In the genomic region with DNA sequence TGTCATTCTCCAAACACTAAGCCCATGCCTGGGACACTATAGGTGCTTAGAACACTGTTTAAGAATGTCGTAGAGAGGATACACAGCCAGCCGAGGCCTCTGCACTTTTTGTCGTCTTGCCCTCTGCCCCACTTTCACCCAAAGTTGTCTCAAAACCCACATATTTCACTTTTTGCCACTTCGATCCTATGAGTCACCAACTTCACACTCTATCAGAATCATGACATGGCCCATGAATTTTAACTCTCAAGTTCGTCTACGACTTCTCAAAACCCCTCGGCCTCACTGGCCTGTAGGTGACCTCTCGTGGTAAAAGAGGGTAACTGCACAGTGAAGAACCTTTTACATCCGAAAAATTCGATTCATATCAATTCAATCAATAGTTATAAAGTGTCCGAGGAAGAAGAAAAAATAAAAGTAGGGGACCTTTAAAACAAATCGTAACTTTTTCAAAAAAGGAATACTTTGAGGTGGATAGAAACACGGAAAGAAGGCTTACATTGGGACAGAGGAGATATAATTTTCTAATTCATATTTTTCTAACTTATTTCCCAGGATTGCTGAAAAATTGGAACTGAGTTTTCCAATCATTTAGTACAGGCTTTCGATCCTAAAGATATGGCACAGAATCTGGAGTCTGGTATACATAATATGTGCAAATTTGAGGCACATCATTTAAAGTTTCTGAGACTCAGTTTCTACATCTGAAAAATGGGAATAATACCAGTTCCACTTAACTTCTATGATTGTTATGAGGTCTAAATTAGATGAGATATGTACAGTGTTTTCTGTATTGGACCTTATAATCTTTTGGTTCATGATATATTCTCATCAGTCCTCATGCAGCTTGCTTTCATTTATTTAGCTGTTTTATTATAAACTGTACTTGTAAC, we compare ENCODE assay signal across 8 cellular contexts.
A peak's percentile ranks its signal among the peaks of the same experiment; 100 is the strongest.
DNase-seq lines count a peak whose midpoint lies in the region; ATAC-seq and TF ChIP-seq lines count a peak whose summit lies in the region.

No MANE protein-coding gene starts in this region.

- in situ Hi-C loops in GM13977 (cut with MboI; ENCODE audit: low pct_unique_long_range_greater_than_20kb, low sequenced_read_pairs, unreplicated experiment): no loop called here

- H3K27ac ChIP-seq in BLaER1 treated with 17β-estradiol and CSF1 and Interleukin-3, amounts not matched to agents 10 nM and 100 nM: no peak overlapping the region
- H3K27ac ChIP-seq in foreskin keratinocyte: no peak overlapping the region
- no peak overlapping the region for H3K27ac ChIP-seq in parathyroid adenoma

- no peaks in the 10 kb centered on the region for H3K9me3 Mint-ChIP-seq in WTC11
- no peaks in the 10 kb centered on the region for H3K9me3 Mint-ChIP-seq in activated CD8-positive, alpha-beta memory T cell treated with anti-CD3 and anti-CD28 coated beads, Interleukin-2, amount 10 ng/mL, durations not matched to agents 7 days and 5 days (ENCODE audit: low read depth)

- H3K4me1 Mint-ChIP-seq in WTC11: peaks cover 9% of the 10 kb centered on the region
- H3K4me1 Mint-ChIP-seq in activated CD8-positive, alpha-beta memory T cell treated with anti-CD3 and anti-CD28 coated beads, Interleukin-2, amount 10 ng/mL, durations not matched to agents 7 days and 5 days: peaks cover 1% of the 10 kb centered on the region

- H3K36me3 Mint-ChIP-seq in WTC11: no peaks in the 10 kb centered on the region
- H3K36me3 Mint-ChIP-seq in activated CD8-positive, alpha-beta memory T cell treated with anti-CD3 and anti-CD28 coated beads, Interleukin-2, amount 10 ng/mL, durations not matched to agents 7 days and 5 days: no peaks in the 10 kb centered on the region

- peaks cover 0 to 7% (median 0%) of the 10 kb centered on the region in 11 experiments; a peak in 2 of 22 replicates for H3K36me3 ChIP-seq in BLaER1 treated with 17β-estradiol and CSF1 and Interleukin-3, amounts not matched to agents 10 nM and 100 nM
- no peaks in the 10 kb centered on the region for H3K36me3 ChIP-seq in parathyroid adenoma (ENCODE audit: control insufficient read depth, insufficient read depth, low read length)

- peaks cover 0 to 39% (median 28%) of the 10 kb centered on the region in 10 experiments; a peak in 17 of 20 replicates for H3K4me1 ChIP-seq in BLaER1 treated with 17β-estradiol and CSF1 and Interleukin-3, amounts not matched to agents 10 nM and 100 nM
- H3K4me1 ChIP-seq in foreskin keratinocyte (no peaks in the 10 kb centered on the region), parathyroid adenoma (peaks cover 2% of the 10 kb centered on the region)

- no peaks in the 10 kb centered on the region for H3K79me2 ChIP-seq in parathyroid adenoma

- no peak overlapping the region for H3K4me3 Mint-ChIP-seq in WTC11
- H3K4me3 Mint-ChIP-seq in activated CD8-positive, alpha-beta memory T cell treated with anti-CD3 and anti-CD28 coated beads, Interleukin-2, amount 10 ng/mL, durations not matched to agents 7 days and 5 days: no peak overlapping the region

- no peak overlapping the region for H3K4me3 ChIP-seq in BLaER1 treated with 17β-estradiol and CSF1 and Interleukin-3, amounts not matched to agents 10 nM and 100 nM
- H3K4me3 ChIP-seq in parathyroid adenoma (ENCODE audit: low read depth, low read length): no peak overlapping the region

- H4K20me1 ChIP-seq in BLaER1 treated with 17β-estradiol and CSF1 and Interleukin-3, amounts not matched to agents 10 nM and 100 nM: peaks cover 0 to 3% (median 0%) of the 10 kb centered on the region in 11 experiments; a peak in 1 of 22 replicates

- no peak overlapping the region for H2AFZ ChIP-seq in parathyroid adenoma

- H3K27me3 ChIP-seq in BLaER1 treated with 17β-estradiol and CSF1 and Interleukin-3, amounts not matched to agents 10 nM and 100 nM: no peaks in the 10 kb centered on the region
- H3K27me3 ChIP-seq in foreskin keratinocyte: peaks cover 11% of the 10 kb centered on the region
- no peaks in the 10 kb centered on the region for H3K27me3 ChIP-seq in parathyroid adenoma (ENCODE audit: control insufficient read depth, insufficient read depth, low read length)

- TF ChIP-seq CTCF in GM13977 (IDR thresholded peaks at IDR 0.05; ENCODE audit: extremely low read depth, insufficient read depth, missing control alignments) (peak; percentile 72), WTC11 (IDR thresholded peaks at IDR 0.05) (peak; percentile 83), foreskin keratinocyte (conservative IDR thresholded peaks at IDR 0.05) (peak; percentile 86), parathyroid adenoma (IDR thresholded peaks at IDR 0.05) (peak; percentile 71)

- ATAC-seq in WTC11 (peak; percentile 67), foreskin keratinocyte (peak; percentile 73), GM18520 (IDR thresholded peaks at IDR 0.05; ENCODE audit: unreplicated experiment) (no peak)
- ATAC-seq in activated CD8-positive, alpha-beta memory T cell treated with anti-CD3 and anti-CD28 coated beads, Interleukin-2, amount 10 ng/mL, durations not matched to agents 7 days and 5 days: no peak

- no peak overlapping the region for H3K27ac Mint-ChIP-seq in WTC11
- H3K27ac Mint-ChIP-seq in activated CD8-positive, alpha-beta memory T cell treated with anti-CD3 and anti-CD28 coated beads, Interleukin-2, amount 10 ng/mL, durations not matched to agents 7 days and 5 days: no peak overlapping the region

- H3K4me2 ChIP-seq in BLaER1 treated with 17β-estradiol and CSF1 and Interleukin-3, amounts not matched to agents 10 nM and 100 nM: peak overlapping the region in 9 of 11 experiments; percentile 1 to 49 (median 25); a peak in 11 of 22 replicates
- no peak overlapping the region for H3K4me2 ChIP-seq in parathyroid adenoma (ENCODE audit: low read length)

- no peak overlapping the region for H3K9ac ChIP-seq in BLaER1 treated with 17β-estradiol and CSF1 and Interleukin-3, amounts not matched to agents 10 nM and 100 nM
- no peak overlapping the region for H3K9ac ChIP-seq in parathyroid adenoma

- DNase-seq in GM13977 (ENCODE audit: low spot score) (peak; percentile 40), LoVo (ENCODE audit: low spot score) (peak; percentile 54), WTC11 (ENCODE audit: low spot score) (no peak), foreskin keratinocyte (no peak)
- no peak for DNase-seq in activated CD8-positive, alpha-beta memory T cell treated with anti-CD3 and anti-CD28 coated beads, Interleukin-2, amount 10 ng/mL, durations not matched to agents 7 days and 5 days

- H3K9me3 ChIP-seq in BLaER1 treated with 17β-estradiol and CSF1 and Interleukin-3, amounts not matched to agents 10 nM and 100 nM (replicated peaks in 1 of 11): peaks cover 0 to 13% (median 7%) of the 10 kb centered on the region in 11 experiments; a peak in 9 of 22 replicates
- no peaks in the 10 kb centered on the region for H3K9me3 ChIP-seq in parathyroid adenoma (ENCODE audit: control insufficient read depth, low read length)

- POLR2A ChIA-PET in WTC11 (lab: Charles Lee): no interaction called here

- H3K27me3 Mint-ChIP-seq in WTC11 (ENCODE audit: low read depth): no peaks in the 10 kb centered on the region
- H3K27me3 Mint-ChIP-seq in activated CD8-positive, alpha-beta memory T cell treated with anti-CD3 and anti-CD28 coated beads, Interleukin-2, amount 10 ng/mL, durations not matched to agents 7 days and 5 days: peaks cover 31% of the 10 kb centered on the region

- CTCF ChIA-PET in WTC11 (lab: Charles Lee): interaction anchor here (1.4 to 5.3 kb wide), 3 partner anchors 77 to 128 kb away, joined by 3 to 65 read pairs (median 11); no protein-coding TSS in a partner anchor
- CTCF ChIA-PET in activated CD8-positive, alpha-beta memory T cell treated with anti-CD3 and anti-CD28 coated beads, Interleukin-2, amount 10 ng/mL, durations not matched to agents 7 days and 5 days (lab: Charles Lee): interaction anchor here (2.1 to 3.3 kb wide), 2 partner anchors 127 to 128 kb away, joined by 19 to 21 read pairs; no protein-coding TSS in a partner anchor

TF ChIP-seq in WTC11, 78 proteins besides CTCF, POLR2A, EP300 and RAD21 (continues in another document):
- TF ChIP-seq IRF1 (CRISPR knock-in tag; IDR thresholded peaks at IDR 0.05) (no peak), ZNF121 (CRISPR knock-in tag; IDR thresholded peaks at IDR 0.05) (no peak), NR1H2 (CRISPR knock-in tag; IDR thresholded peaks at IDR 0.05) (no peak), ZNF219 (CRISPR knock-in tag; IDR thresholded peaks at IDR 0.05; ENCODE audit: borderline replicate concordance) (no peak)
- TF ChIP-seq, protein P1, sequence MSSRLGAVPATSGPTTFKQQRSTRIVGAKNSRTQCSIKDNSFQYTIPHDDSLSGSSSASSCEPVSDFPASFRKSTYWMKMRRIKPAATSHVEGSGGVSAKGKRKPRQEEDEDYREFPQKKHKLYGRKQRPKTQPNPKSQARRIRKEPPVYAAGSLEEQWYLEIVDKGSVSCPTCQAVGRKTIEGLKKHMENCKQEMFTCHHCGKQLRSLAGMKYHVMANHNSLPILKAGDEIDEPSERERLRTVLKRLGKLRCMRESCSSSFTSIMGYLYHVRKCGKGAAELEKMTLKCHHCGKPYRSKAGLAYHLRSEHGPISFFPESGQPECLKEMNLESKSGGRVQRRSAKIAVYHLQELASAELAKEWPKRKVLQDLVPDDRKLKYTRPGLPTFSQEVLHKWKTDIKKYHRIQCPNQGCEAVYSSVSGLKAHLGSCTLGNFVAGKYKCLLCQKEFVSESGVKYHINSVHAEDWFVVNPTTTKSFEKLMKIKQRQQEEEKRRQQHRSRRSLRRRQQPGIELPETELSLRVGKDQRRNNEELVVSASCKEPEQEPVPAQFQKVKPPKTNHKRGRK (CRISPR knock-in tag; IDR thresholded peaks at IDR 0.05; ENCODE audit: borderline replicate concordance): no peak

Comparison
In these comparisons a context has a peak if more than half of its experiments do, and no peak if none do; other contexts are left out.
1. DNase-seq: peak in GM13977 (single experiment) and LoVo (single experiment); none in WTC11 (single experiment), foreskin keratinocyte (0 of 2) and activated CD8-positive, alpha-beta memory T cell treated with anti-CD3 and anti-CD28 coated beads, Interleukin-2, amount 10 ng/mL, durations not matched to agents 7 days and 5 days (single experiment).
2. ATAC-seq: peak in WTC11 (single experiment) and foreskin keratinocyte (single experiment); none in activated CD8-positive, alpha-beta memory T cell treated with anti-CD3 and anti-CD28 coated beads, Interleukin-2, amount 10 ng/mL, durations not matched to agents 7 days and 5 days (single experiment) and GM18520 (single experiment).
3. Peak in every context shown above with its lines, with median percentiles within 50 percentile points of each other: CTCF ChIP-seq.